Comparison of ENCODE assay signal across 18 cellular contexts in the genomic region with DNA sequence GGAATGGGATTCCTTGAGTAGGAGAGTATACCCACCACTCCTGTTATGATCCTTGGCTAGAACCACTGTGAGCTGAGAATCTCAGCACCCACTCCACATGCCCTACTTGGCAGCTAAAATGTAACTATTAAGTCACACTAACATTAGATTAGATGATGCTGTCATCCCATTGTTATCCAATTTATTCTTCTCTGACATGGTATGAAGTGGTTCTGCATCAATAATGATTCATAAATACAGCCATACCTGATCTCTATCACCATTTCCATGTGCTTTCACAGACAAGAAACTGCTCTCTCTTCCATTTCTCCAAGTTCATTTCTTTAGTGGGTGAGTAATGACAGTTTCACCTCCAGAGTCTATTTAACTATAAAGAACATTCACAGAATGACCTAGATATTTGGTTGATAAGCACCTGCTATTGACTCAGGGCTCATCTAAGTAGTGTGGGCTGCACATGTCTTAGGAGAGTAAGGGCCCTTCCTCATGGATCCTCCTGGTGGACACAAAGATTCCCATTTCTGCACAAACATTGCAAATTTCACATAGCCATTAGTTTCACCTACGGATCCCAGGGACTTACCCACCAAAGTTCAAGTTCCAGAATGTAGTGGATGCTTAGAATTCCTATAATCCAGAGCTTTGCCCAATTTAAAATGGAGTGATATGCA.
DNase-seq lines count a peak whose midpoint lies in the region; ATAC-seq lines count a peak whose summit lies in the region.
"Had no signal": no experiment of that assay in that cellular context is flagged by ENCODE, and none has a peak within 500 bp of the region (broad histone marks: within the 10 kb centered on the region; RNA-seq: fewer than 3 reads in every experiment).

No MANE protein-coding gene starts in this region.

- DNase-seq in DMS 273 (lab: John Stamatoyannopoulos, UW; ENCODE audit: unreplicated experiment) (peak; percentile 34), DMS 273 treated with DMSO at 0.1 percent for 48 hours (lab: John Stamatoyannopoulos, UW) (no peak), NCI-H2107 treated with DMSO at 0.1 percent for 48 hours (lab: John Stamatoyannopoulos, UW; ENCODE audit: unreplicated experiment) (no peak)
- DNase-seq in stimulated activated naive B cell treated with anti-CD40 and anti-IgM and Interleukin-4, amounts not matched to agents 10 μg/mL and 1 μg/mL and 100 μg/mL, for 72 hours = no peak
- DNase-seq in NK-92 treated with Interleukin-12 subunit alpha and Interleukin-12 subunit beta, amount 100 ng/mL, for 24 hours (lab: John Stamatoyannopoulos, UW) = no peak
- DNase-seq: activated CD8-positive, alpha-beta memory T cell treated with anti-CD3 and anti-CD28 coated beads, Interleukin-2, amount 50 U/mL, for 48 hours; activated naive CD8-positive, alpha-beta T cell treated with anti-CD3 and anti-CD28 coated beads for 36 hours; gastrocnemius medialis; lower lobe of right lung; NCI-H1048; nephron progenitor cell; stimulated activated CD4-positive, alpha-beta T cell treated with anti-CD3 and anti-CD28 coated beads, Interleukin-2, amount 100 ng/mL, for 24 hours; stimulated activated CD8-positive, alpha-beta memory T cell treated with anti-CD3 and anti-CD28 coated beads, Interleukin-4, amount 100 ng/mL, for 48 hours; transverse colon had no signal

- H3K9me3 Mint-ChIP-seq in activated T-helper 17 cell treated with anti-CD3 and anti-CD28 coated beads, Interleukin-2, amount 50 U/mL, for 72 hours = no peaks in the 10 kb centered on the region
- H3K9me3 Mint-ChIP-seq in stimulated activated naive B cell treated with anti-CD40 and anti-IgM and Interleukin-4, amounts not matched to agents 10 μg/mL and 1 μg/mL and 100 μg/mL, for 72 hours = no peaks in the 10 kb centered on the region
- H3K9me3 Mint-ChIP-seq: activated naive CD8-positive, alpha-beta T cell treated with anti-CD3 and anti-CD28 coated beads for 36 hours; nephron progenitor cell had no signal

- no peak overlapping the region for H3K4me3 Mint-ChIP-seq in activated T-helper 17 cell treated with anti-CD3 and anti-CD28 coated beads, Interleukin-2, amount 50 U/mL, for 72 hours
- H3K4me3 Mint-ChIP-seq in stimulated activated naive B cell treated with anti-CD40 and anti-IgM and Interleukin-4, amounts not matched to agents 10 μg/mL and 1 μg/mL and 100 μg/mL, for 72 hours = peak overlapping the region in 1 of 2 donors; percentile 44
- H3K4me3 Mint-ChIP-seq: activated naive CD8-positive, alpha-beta T cell treated with anti-CD3 and anti-CD28 coated beads for 36 hours; nephron progenitor cell had no signal

- ATAC-seq in HG02938 (IDR thresholded peaks at IDR 0.05; ENCODE audit: unreplicated experiment) = peak; percentile 14
- peak; percentile 11 for ATAC-seq in activated T-helper 17 cell treated with anti-CD3 and anti-CD28 coated beads, Interleukin-2, amount 50 U/mL, for 72 hours (replicated peaks)
- ATAC-seq in stimulated activated naive B cell treated with anti-CD40 and anti-IgM and Interleukin-4, amounts not matched to agents 10 μg/mL and 1 μg/mL and 100 μg/mL, for 72 hours (replicated peaks) = peak in 1 of 2 donors; percentile 12
- no peak for ATAC-seq in HG02623 (IDR thresholded peaks at IDR 0.05; ENCODE audit: unreplicated experiment)
- ATAC-seq: gastrocnemius medialis, lower lobe of right lung, Panc1 had no signal

- H3K27me3 Mint-ChIP-seq in activated T-helper 17 cell treated with anti-CD3 and anti-CD28 coated beads, Interleukin-2, amount 50 U/mL, for 72 hours = peaks cover 16% of the 10 kb centered on the region
- no peaks in the 10 kb centered on the region for H3K27me3 Mint-ChIP-seq in stimulated activated naive B cell treated with anti-CD40 and anti-IgM and Interleukin-4, amounts not matched to agents 10 μg/mL and 1 μg/mL and 100 μg/mL, for 72 hours
- H3K27me3 Mint-ChIP-seq: activated naive CD8-positive, alpha-beta T cell treated with anti-CD3 and anti-CD28 coated beads for 36 hours had no signal

- H3K36me3 Mint-ChIP-seq in activated T-helper 17 cell treated with anti-CD3 and anti-CD28 coated beads, Interleukin-2, amount 50 U/mL, for 72 hours (ENCODE audit: low read depth) = no peaks in the 10 kb centered on the region
- peaks cover 20 to 38% of the 10 kb centered on the region in 2 donors for H3K36me3 Mint-ChIP-seq in stimulated activated naive B cell treated with anti-CD40 and anti-IgM and Interleukin-4, amounts not matched to agents 10 μg/mL and 1 μg/mL and 100 μg/mL, for 72 hours
- H3K36me3 Mint-ChIP-seq: activated naive CD8-positive, alpha-beta T cell treated with anti-CD3 and anti-CD28 coated beads for 36 hours had no signal

- H3K4me1 Mint-ChIP-seq in activated T-helper 17 cell treated with anti-CD3 and anti-CD28 coated beads, Interleukin-2, amount 50 U/mL, for 72 hours = no peaks in the 10 kb centered on the region
- peaks cover 56 to 88% of the 10 kb centered on the region in 2 donors for H3K4me1 Mint-ChIP-seq in stimulated activated naive B cell treated with anti-CD40 and anti-IgM and Interleukin-4, amounts not matched to agents 10 μg/mL and 1 μg/mL and 100 μg/mL, for 72 hours
- H3K4me1 Mint-ChIP-seq: activated naive CD8-positive, alpha-beta T cell treated with anti-CD3 and anti-CD28 coated beads for 36 hours had no signal

- H3K27ac Mint-ChIP-seq in activated T-helper 17 cell treated with anti-CD3 and anti-CD28 coated beads, Interleukin-2, amount 50 U/mL, for 72 hours = no peak overlapping the region
- peak overlapping the region; percentile 93 for H3K27ac Mint-ChIP-seq in stimulated activated naive B cell treated with anti-CD40 and anti-IgM and Interleukin-4, amounts not matched to agents 10 μg/mL and 1 μg/mL and 100 μg/mL, for 72 hours
- H3K27ac Mint-ChIP-seq: activated naive CD8-positive, alpha-beta T cell treated with anti-CD3 and anti-CD28 coated beads for 36 hours; nephron progenitor cell had no signal
